Comparison of ENCODE assay signal across 8 cellular contexts in the genomic region with DNA sequence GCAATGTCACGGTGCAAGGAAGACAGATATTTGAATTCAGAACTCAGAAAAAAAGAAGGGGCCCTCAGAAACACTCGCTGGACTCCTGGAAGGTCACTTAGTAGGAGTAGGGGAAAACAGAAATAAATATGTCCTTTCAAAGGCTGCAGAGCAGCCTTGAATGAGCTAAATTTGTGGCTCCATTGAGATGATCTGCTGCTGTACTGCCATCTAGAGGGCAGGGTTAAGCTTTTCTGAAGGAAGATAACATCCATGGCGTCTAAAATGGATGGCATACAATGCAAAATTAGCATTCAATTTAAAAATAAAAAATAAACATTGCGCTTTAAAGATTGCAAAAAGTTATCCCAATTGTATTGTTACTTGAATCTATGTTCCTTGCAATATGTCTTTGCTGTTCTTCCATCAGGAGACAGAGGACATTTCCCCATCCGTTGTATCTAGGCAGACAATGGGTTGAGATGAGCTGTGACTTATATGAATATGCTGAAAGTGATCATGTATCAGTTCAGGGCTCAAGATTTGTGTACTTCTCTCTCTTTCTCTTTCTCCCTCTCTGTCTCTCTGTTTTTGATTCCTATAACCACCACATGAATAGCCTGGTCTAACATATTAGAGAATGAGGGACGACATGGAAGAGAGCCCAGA.
A peak's percentile ranks its signal among the peaks of the same experiment; 100 is the strongest.
DNase-seq lines count a peak whose midpoint lies in the region; ATAC-seq and TF ChIP-seq lines count a peak whose summit lies in the region.

No MANE protein-coding gene starts in this region.

- peak; percentile 74 for ATAC-seq in GM23338
- ATAC-seq in upper lobe of right lung: no peak
- ATAC-seq in GM18873 (IDR thresholded peaks at IDR 0.05; ENCODE audit: low FRiP score, unreplicated experiment): no peak
- no peak for ATAC-seq in stimulated activated memory B cell treated with anti-CD40 and anti-IgM and Interleukin-4, amounts not matched to agents 10 μg/mL and 1 μg/mL and 100 μg/mL, for 72 hours

- H3K9me2 ChIP-seq in GM23338 (ENCODE audit: insufficient read depth): no peaks in the 10 kb centered on the region; the same call in 1 of the 2 replicates

- peaks cover 18% of the 10 kb centered on the region; the same call in 2 of the 3 replicates for H3K36me3 Mint-ChIP-seq in GM23338 (ENCODE audit: low read depth)
- H3K36me3 Mint-ChIP-seq in stimulated activated memory B cell treated with anti-CD40 and anti-IgM and Interleukin-4, amounts not matched to agents 10 μg/mL and 1 μg/mL and 100 μg/mL, for 72 hours: no peaks in the 10 kb centered on the region

- no peaks in the 10 kb centered on the region for H3F3A ChIP-seq in GM23338 (replicated peaks; ENCODE audit: low read depth)

- H3K4me3 ChIP-seq in GM23338: no peak overlapping the region
- H3K4me3 ChIP-seq in Jurkat, Clone E6-1 (ENCODE audit: low read length): no peak overlapping the region
- no peak overlapping the region for H3K4me3 ChIP-seq in colonic mucosa
- H3K4me3 ChIP-seq in upper lobe of right lung: no peak overlapping the region

- H3K9me3 ChIP-seq in colonic mucosa: no peaks in the 10 kb centered on the region
- no peaks in the 10 kb centered on the region for H3K9me3 ChIP-seq in upper lobe of right lung

- no peak overlapping the region for H3K9ac ChIP-seq in colonic mucosa (ENCODE audit: low read depth in 2 of 2, low read length in 2 of 2)

- H3K27ac Mint-ChIP-seq in GM23338: no peak overlapping the region
- H3K27ac Mint-ChIP-seq in stimulated activated memory B cell treated with anti-CD40 and anti-IgM and Interleukin-4, amounts not matched to agents 10 μg/mL and 1 μg/mL and 100 μg/mL, for 72 hours: no peak overlapping the region

- H3K4me1 Mint-ChIP-seq in GM23338: peaks cover 5% of the 10 kb centered on the region; the same call in 1 of the 3 replicates
- no peaks in the 10 kb centered on the region for H3K4me1 Mint-ChIP-seq in stimulated activated memory B cell treated with anti-CD40 and anti-IgM and Interleukin-4, amounts not matched to agents 10 μg/mL and 1 μg/mL and 100 μg/mL, for 72 hours

- intact Hi-C loops in colonic mucosa (cut with DNase I): loop anchor here (5.0 kb wide), 1 partner anchor 98 kb away; no protein-coding TSS in a partner anchor
- intact Hi-C loops in upper lobe of right lung (cut with DNase I): no loop called here

- H3K27ac ChIP-seq in GM23338 (ENCODE audit: low read depth): no peak overlapping the region
- no peak overlapping the region for H3K27ac ChIP-seq in colonic mucosa
- H3K27ac ChIP-seq in upper lobe of right lung: no peak overlapping the region

- DNase-seq in GDM1 (lab: John Stamatoyannopoulos, UW): peak; percentile 17
- DNase-seq in GM23338 (ENCODE audit: low spot score): peak; percentile 74
- DNase-seq in Jurkat, Clone E6-1 (ENCODE audit: low read depth, low spot score): peak; percentile 27
- DNase-seq in colonic mucosa: peak; percentile 33
- no peak for DNase-seq in upper lobe of right lung
- DNase-seq in stimulated activated CD4-positive, alpha-beta T cell treated with anti-CD3 and anti-CD28 coated beads, Interleukin-4, amount 100 ng/mL, for 1 hour: no peak

- no peaks in the 10 kb centered on the region for H3K4me1 ChIP-seq in GM23338 (ENCODE audit: insufficient read depth)
- H3K4me1 ChIP-seq in colonic mucosa: no peaks in the 10 kb centered on the region
- H3K4me1 ChIP-seq in upper lobe of right lung: no peaks in the 10 kb centered on the region

- no peaks in the 10 kb centered on the region for H3K79me2 ChIP-seq in GM23338 (replicated peaks; ENCODE audit: insufficient read depth)

- peaks cover 6% of the 10 kb centered on the region; the same call in 1 of the 2 replicates for H3K36me3 ChIP-seq in GM23338 (ENCODE audit: insufficient read depth)
- no peaks in the 10 kb centered on the region for H3K36me3 ChIP-seq in colonic mucosa
- H3K36me3 ChIP-seq in upper lobe of right lung: no peaks in the 10 kb centered on the region

- no peaks in the 10 kb centered on the region for H3K27me3 Mint-ChIP-seq in GM23338 (ENCODE audit: insufficient read depth, low read depth, poor library complexity)
- H3K27me3 Mint-ChIP-seq in stimulated activated memory B cell treated with anti-CD40 and anti-IgM and Interleukin-4, amounts not matched to agents 10 μg/mL and 1 μg/mL and 100 μg/mL, for 72 hours: no peaks in the 10 kb centered on the region

- H2AFZ ChIP-seq in GM23338: peak overlapping the region; percentile 76; the same call in 1 of the 2 replicates

- no peak overlapping the region for H3K4me2 ChIP-seq in GM23338

- no peaks in the 10 kb centered on the region for H4K20me1 ChIP-seq in GM23338 (replicated peaks; ENCODE audit: insufficient read depth)

- TF ChIP-seq CTCF in GM23338 (conservative IDR thresholded peaks at IDR 0.05; ENCODE audit: low read depth in 2 of 2) (peak; percentile 76 to 79), colonic mucosa (IDR thresholded peaks at IDR 0.05) (peak; percentile 27), upper lobe of right lung (IDR thresholded peaks at IDR 0.05) (peak; percentile 33)

- peaks cover 15% of the 10 kb centered on the region for H3K9me3 Mint-ChIP-seq in GM23338
- peaks cover 12% of the 10 kb centered on the region for H3K9me3 Mint-ChIP-seq in stimulated activated memory B cell treated with anti-CD40 and anti-IgM and Interleukin-4, amounts not matched to agents 10 μg/mL and 1 μg/mL and 100 μg/mL, for 72 hours

- H3K27me3 ChIP-seq in GM23338 (ENCODE audit: insufficient read depth): no peaks in the 10 kb centered on the region
- no peaks in the 10 kb centered on the region for H3K27me3 ChIP-seq in colonic mucosa
- H3K27me3 ChIP-seq in upper lobe of right lung: no peaks in the 10 kb centered on the region

- H3K4me3 Mint-ChIP-seq in GM23338: no peak overlapping the region
- H3K4me3 Mint-ChIP-seq in stimulated activated memory B cell treated with anti-CD40 and anti-IgM and Interleukin-4, amounts not matched to agents 10 μg/mL and 1 μg/mL and 100 μg/mL, for 72 hours: no peak overlapping the region

TF ChIP-seq in GM23338, 12 proteins besides CTCF, POLR2A, EP300 and RAD21 (continues in another document):
- TF ChIP-seq STAT1 (IDR thresholded peaks at IDR 0.05; ENCODE audit: unreplicated experiment) (no peak), POLR2AphosphoS5 (IDR thresholded peaks at IDR 0.05; ENCODE audit: low read depth) (no peak), NANOG (IDR thresholded peaks at IDR 0.05; ENCODE audit: borderline replicate concordance) (no peak), EZH2phosphoT487 (IDR thresholded peaks at IDR 0.05; ENCODE audit: unreplicated experiment) (no peak), CREB1 (CRISPR knock-in tag; IDR thresholded peaks at IDR 0.05; ENCODE audit: low read depth) (no peak), ZNF331 (CRISPR knock-in tag; IDR thresholded peaks at IDR 0.05; ENCODE audit: low read depth) (no peak)
- TF ChIP-seq, protein P1, sequence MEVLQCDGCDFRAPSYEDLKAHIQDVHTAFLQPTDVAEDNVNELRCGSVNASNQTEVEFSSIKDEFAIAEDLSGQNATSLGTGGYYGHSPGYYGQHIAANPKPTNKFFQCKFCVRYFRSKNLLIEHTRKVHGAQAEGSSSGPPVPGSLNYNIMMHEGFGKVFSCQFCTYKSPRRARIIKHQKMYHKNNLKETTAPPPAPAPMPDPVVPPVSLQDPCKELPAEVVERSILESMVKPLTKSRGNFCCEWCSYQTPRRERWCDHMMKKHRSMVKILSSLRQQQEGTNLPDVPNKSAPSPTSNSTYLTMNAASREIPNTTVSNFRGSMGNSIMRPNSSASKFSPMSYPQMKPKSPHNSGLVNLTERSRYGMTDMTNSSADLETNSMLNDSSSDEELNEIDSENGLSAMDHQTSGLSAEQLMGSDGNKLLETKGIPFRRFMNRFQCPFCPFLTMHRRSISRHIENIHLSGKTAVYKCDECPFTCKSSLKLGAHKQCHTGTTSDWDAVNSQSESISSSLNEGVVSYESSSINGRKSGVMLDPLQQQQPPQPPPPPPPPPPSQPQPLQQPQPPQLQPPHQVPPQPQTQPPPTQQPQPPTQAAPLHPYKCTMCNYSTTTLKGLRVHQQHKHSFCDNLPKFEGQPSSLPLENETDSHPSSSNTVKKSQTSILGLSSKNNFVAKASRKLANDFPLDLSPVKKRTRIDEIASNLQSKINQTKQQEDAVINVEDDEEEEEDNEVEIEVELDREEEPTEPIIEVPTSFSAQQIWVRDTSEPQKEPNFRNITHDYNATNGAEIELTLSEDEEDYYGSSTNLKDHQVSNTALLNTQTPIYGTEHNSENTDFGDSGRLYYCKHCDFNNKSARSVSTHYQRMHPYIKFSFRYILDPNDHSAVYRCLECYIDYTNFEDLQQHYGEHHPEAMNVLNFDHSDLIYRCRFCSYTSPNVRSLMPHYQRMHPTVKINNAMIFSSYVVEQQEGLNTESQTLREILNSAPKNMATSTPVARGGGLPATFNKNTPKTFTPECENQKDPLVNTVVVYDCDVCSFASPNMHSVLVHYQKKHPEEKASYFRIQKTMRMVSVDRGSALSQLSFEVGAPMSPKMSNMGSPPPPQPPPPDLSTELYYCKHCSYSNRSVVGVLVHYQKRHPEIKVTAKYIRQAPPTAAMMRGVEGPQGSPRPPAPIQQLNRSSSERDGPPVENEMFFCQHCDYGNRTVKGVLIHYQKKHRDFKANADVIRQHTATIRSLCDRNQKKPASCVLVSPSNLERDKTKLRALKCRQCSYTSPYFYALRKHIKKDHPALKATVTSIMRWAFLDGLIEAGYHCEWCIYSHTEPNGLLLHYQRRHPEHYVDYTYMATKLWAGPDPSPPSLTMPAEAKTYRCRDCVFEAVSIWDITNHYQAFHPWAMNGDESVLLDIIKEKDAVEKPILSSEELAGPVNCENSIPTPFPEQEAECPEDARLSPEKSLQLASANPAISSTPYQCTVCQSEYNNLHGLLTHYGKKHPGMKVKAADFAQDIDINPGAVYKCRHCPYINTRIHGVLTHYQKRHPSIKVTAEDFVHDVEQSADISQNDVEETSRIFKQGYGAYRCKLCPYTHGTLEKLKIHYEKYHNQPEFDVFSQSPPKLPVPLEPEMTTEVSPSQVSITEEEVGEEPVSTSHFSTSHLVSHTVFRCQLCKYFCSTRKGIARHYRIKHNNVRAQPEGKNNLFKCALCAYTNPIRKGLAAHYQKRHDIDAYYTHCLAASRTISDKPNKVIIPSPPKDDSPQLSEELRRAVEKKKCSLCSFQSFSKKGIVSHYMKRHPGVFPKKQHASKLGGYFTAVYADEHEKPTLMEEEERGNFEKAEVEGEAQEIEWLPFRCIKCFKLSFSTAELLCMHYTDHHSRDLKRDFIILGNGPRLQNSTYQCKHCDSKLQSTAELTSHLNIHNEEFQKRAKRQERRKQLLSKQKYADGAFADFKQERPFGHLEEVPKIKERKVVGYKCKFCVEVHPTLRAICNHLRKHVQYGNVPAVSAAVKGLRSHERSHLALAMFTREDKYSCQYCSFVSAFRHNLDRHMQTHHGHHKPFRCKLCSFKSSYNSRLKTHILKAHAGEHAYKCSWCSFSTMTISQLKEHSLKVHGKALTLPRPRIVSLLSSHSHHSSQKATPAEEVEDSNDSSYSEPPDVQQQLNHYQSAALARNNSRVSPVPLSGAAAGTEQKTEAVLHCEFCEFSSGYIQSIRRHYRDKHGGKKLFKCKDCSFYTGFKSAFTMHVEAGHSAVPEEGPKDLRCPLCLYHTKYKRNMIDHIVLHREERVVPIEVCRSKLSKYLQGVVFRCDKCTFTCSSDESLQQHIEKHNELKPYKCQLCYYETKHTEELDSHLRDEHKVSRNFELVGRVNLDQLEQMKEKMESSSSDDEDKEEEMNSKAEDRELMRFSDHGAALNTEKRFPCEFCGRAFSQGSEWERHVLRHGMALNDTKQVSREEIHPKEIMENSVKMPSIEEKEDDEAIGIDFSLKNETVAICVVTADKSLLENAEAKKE (CRISPR knock-in tag; IDR thresholded peaks at IDR 0.05): no peak

Comparison
In these comparisons a context has a peak if more than half of its experiments do, and no peak if none do; other contexts are left out.
1. DNase-seq: peak in GDM1 (single experiment), GM23338 (single experiment), Jurkat, Clone E6-1 (single experiment) and colonic mucosa (single experiment); none in upper lobe of right lung (single experiment) and stimulated activated CD4-positive, alpha-beta T cell treated with anti-CD3 and anti-CD28 coated beads, Interleukin-4, amount 100 ng/mL, for 1 hour (single experiment).
2. CTCF ChIP-seq: peak in every context shown above with its lines; median percentile 78 in GM23338; 33 in upper lobe of right lung; 27 in colonic mucosa.